Comparison of ENCODE assay signal across 1 cellular context in the genomic region with DNA sequence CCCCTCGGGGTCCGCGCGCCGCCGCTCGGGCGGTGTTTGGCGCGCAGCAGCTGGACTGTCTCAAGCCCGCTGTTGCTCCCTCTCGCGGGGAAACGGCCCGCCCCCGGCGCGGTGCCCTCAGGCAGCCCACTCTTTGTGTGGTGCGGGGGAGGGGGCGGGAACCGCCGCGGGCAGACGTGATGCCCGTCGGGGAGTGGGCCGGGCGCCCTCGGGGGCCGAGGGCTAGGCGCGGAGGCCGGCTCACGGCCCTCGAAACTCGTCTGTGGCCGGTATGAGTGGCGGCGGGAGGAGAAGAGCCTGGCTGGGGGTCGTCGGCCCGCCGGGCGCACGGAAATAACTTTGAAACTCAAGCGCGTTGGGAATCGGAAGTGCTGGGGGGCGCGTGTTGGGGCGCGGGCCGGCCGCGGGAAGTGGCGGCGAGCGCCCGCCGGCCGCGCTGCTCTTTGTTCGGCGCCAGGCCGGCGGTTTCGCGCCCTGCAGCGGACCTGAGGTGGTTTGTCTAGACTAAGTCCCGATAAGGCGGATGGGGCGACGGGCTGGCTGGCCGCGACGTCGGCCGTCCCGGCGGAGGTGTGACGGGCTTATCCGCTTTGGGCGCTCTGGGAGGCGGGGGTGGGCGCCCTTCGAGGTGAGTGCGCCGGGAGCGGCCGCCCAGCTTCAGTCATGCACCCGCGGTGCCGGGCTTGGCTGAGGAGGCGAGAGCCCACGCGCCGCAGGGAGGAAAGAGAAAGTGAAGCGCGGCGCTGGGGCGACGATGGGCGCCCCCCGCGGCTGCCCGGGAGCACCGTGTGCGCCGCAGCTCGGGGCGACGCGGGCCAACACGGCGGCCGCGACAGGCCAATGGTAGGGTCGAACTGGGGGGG.
TF ChIP-seq lines count a peak whose summit lies in the region.

No MANE protein-coding gene starts in this region.

TF ChIP-seq in HepG2, 621 proteins besides CTCF, POLR2A, EP300 and RAD21 (continued from another document and continues in another):
- TF ChIP-seq, protein P1, sequence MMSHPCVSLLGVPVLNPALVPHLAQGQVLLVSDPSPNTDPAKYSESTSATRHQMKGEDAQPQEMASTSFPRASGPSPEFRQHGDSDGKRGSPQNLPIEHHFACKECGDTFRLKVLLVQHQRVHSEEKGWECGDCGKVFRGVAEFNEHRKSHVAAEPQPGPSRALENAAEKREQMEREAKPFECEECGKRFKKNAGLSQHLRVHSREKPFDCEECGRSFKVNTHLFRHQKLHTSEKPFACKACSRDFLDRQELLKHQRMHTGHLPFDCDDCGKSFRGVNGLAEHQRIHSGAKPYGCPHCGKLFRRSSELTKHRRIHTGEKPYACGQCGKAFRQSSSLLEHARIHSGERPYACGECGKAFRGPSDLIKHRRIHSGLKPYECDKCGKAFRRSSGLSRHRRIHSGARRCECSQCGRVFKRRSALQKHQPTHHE (CRISPR knock-in tag; IDR thresholded peaks at IDR 0.05; ENCODE audit: borderline replicate concordance) = 0 out of 2 replicates have a peak, but pooled peaks have one; percentile 60
- no peak for TF ChIP-seq SRSF1 (optimal IDR thresholded peaks at IDR 0.05; ENCODE audit: low read depth, low read length)
- TF ChIP-seq, protein P2, sequence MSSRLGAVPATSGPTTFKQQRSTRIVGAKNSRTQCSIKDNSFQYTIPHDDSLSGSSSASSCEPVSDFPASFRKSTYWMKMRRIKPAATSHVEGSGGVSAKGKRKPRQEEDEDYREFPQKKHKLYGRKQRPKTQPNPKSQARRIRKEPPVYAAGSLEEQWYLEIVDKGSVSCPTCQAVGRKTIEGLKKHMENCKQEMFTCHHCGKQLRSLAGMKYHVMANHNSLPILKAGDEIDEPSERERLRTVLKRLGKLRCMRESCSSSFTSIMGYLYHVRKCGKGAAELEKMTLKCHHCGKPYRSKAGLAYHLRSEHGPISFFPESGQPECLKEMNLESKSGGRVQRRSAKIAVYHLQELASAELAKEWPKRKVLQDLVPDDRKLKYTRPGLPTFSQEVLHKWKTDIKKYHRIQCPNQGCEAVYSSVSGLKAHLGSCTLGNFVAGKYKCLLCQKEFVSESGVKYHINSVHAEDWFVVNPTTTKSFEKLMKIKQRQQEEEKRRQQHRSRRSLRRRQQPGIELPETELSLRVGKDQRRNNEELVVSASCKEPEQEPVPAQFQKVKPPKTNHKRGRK (CRISPR knock-in tag; IDR thresholded peaks at IDR 0.05) = no peak
- TF ChIP-seq EZH2 (conservative IDR thresholded peaks at IDR 0.05; ENCODE audit: low read depth, low read length) = no peak
- TF ChIP-seq ZNF607 (CRISPR knock-in tag; IDR thresholded peaks at IDR 0.05; ENCODE audit: borderline replicate concordance) = no peak
- no peak for TF ChIP-seq ZNF619 (CRISPR knock-in tag; IDR thresholded peaks at IDR 0.05)
- TF ChIP-seq GTF2F1 (IDR thresholded peaks at IDR 0.05; ENCODE audit: low read length) = no peak
- TF ChIP-seq ZNF382 (CRISPR knock-in tag; IDR thresholded peaks at IDR 0.05; ENCODE audit: borderline replicate concordance) = no peak
- TF ChIP-seq ZFP1 (CRISPR knock-in tag; IDR thresholded peaks at IDR 0.05) = no peak
- TF ChIP-seq SSRP1 (CRISPR knock-in tag; IDR thresholded peaks at IDR 0.05) = no peak
- TF ChIP-seq, protein P3, sequence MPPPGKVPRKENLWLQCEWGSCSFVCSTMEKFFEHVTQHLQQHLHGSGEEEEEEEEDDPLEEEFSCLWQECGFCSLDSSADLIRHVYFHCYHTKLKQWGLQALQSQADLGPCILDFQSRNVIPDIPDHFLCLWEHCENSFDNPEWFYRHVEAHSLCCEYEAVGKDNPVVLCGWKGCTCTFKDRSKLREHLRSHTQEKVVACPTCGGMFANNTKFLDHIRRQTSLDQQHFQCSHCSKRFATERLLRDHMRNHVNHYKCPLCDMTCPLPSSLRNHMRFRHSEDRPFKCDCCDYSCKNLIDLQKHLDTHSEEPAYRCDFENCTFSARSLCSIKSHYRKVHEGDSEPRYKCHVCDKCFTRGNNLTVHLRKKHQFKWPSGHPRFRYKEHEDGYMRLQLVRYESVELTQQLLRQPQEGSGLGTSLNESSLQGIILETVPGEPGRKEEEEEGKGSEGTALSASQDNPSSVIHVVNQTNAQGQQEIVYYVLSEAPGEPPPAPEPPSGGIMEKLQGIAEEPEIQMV (CRISPR knock-in tag; IDR thresholded peaks at IDR 0.05; ENCODE audit: low read depth) = no peak
- TF ChIP-seq TBX3 (IDR thresholded peaks at IDR 0.05; ENCODE audit: borderline replicate concordance) = no peak
- no peak for TF ChIP-seq PHF5A (CRISPR knock-in tag; IDR thresholded peaks at IDR 0.05; ENCODE audit: low read depth, unreplicated experiment)
- TF ChIP-seq MTA1 (CRISPR knock-in tag; IDR thresholded peaks at IDR 0.05; ENCODE audit: borderline replicate concordance) = no peak; the same call in 1 of the 2 replicates
- TF ChIP-seq ZNF75D (CRISPR knock-in tag; IDR thresholded peaks at IDR 0.05; ENCODE audit: borderline replicate concordance) = 0 out of 2 replicates have a peak, but pooled peaks have one; percentile 81
- TF ChIP-seq NFYC (CRISPR knock-in tag; IDR thresholded peaks at IDR 0.05) = no peak
- TF ChIP-seq, protein P4, sequence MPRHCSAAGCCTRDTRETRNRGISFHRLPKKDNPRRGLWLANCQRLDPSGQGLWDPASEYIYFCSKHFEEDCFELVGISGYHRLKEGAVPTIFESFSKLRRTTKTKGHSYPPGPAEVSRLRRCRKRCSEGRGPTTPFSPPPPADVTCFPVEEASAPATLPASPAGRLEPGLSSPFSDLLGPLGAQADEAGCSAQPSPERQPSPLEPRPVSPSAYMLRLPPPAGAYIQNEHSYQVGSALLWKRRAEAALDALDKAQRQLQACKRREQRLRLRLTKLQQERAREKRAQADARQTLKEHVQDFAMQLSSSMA (CRISPR knock-in tag; IDR thresholded peaks at IDR 0.05) = no peak
- TF ChIP-seq POLR2AphosphoS5 (IDR thresholded peaks at IDR 0.05; ENCODE audit: low read depth, low read length) = peak; percentile 27; the same call in 1 of the 2 replicates
- TF ChIP-seq ZIK1 (CRISPR knock-in tag; IDR thresholded peaks at IDR 0.05; ENCODE audit: borderline replicate concordance, low read depth) = no peak; the same call in 1 of the 2 replicates
- TF ChIP-seq ZNF672 (CRISPR knock-in tag; IDR thresholded peaks at IDR 0.05) = no peak
- TF ChIP-seq, protein P5, sequence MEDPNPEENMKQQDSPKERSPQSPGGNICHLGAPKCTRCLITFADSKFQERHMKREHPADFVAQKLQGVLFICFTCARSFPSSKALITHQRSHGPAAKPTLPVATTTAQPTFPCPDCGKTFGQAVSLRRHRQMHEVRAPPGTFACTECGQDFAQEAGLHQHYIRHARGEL (CRISPR knock-in tag; IDR thresholded peaks at IDR 0.05) = no peak
- TF ChIP-seq, protein P6, sequence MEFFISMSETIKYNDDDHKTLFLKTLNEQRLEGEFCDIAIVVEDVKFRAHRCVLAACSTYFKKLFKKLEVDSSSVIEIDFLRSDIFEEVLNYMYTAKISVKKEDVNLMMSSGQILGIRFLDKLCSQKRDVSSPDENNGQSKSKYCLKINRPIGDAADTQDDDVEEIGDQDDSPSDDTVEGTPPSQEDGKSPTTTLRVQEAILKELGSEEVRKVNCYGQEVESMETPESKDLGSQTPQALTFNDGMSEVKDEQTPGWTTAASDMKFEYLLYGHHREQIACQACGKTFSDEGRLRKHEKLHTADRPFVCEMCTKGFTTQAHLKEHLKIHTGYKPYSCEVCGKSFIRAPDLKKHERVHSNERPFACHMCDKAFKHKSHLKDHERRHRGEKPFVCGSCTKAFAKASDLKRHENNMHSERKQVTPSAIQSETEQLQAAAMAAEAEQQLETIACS (CRISPR knock-in tag; IDR thresholded peaks at IDR 0.05) = no peak
- TF ChIP-seq CC2D1A (CRISPR knock-in tag; IDR thresholded peaks at IDR 0.05) = no peak
- no peak for TF ChIP-seq IRF2 (CRISPR knock-in tag; IDR thresholded peaks at IDR 0.05)
- TF ChIP-seq GATAD1 (CRISPR knock-in tag; IDR thresholded peaks at IDR 0.05) = no peak
- no peak for TF ChIP-seq ATM (IDR thresholded peaks at IDR 0.05; ENCODE audit: borderline replicate concordance)
- no peak for TF ChIP-seq FOXJ3 (CRISPR knock-in tag; IDR thresholded peaks at IDR 0.05; ENCODE audit: borderline replicate concordance)
- TF ChIP-seq ZNF274 (CRISPR knock-in tag; IDR thresholded peaks at IDR 0.05) = no peak; the same call in 1 of the 2 replicates
- TF ChIP-seq JUN (CRISPR knock-in tag; IDR thresholded peaks at IDR 0.05) = no peak
- TF ChIP-seq, protein P7, sequence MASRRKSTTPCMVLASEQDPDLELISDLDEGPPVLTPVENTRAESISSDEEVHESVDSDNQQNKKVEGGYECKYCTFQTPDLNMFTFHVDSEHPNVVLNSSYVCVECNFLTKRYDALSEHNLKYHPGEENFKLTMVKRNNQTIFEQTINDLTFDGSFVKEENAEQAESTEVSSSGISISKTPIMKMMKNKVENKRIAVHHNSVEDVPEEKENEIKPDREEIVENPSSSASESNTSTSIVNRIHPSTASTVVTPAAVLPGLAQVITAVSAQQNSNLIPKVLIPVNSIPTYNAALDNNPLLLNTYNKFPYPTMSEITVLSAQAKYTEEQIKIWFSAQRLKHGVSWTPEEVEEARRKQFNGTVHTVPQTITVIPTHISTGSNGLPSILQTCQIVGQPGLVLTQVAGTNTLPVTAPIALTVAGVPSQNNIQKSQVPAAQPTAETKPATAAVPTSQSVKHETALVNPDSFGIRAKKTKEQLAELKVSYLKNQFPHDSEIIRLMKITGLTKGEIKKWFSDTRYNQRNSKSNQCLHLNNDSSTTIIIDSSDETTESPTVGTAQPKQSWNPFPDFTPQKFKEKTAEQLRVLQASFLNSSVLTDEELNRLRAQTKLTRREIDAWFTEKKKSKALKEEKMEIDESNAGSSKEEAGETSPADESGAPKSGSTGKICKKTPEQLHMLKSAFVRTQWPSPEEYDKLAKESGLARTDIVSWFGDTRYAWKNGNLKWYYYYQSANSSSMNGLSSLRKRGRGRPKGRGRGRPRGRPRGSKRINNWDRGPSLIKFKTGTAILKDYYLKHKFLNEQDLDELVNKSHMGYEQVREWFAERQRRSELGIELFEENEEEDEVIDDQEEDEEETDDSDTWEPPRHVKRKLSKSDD (CRISPR knock-in tag; IDR thresholded peaks at IDR 0.05; ENCODE audit: low read depth) = 0 out of 2 replicates have a peak, but pooled peaks have one; percentile 34
- TF ChIP-seq ATF7 (IDR thresholded peaks at IDR 0.05) = no peak
- no peak for TF ChIP-seq ATF7 (CRISPR knock-in tag; IDR thresholded peaks at IDR 0.05)
- TF ChIP-seq, protein P8, sequence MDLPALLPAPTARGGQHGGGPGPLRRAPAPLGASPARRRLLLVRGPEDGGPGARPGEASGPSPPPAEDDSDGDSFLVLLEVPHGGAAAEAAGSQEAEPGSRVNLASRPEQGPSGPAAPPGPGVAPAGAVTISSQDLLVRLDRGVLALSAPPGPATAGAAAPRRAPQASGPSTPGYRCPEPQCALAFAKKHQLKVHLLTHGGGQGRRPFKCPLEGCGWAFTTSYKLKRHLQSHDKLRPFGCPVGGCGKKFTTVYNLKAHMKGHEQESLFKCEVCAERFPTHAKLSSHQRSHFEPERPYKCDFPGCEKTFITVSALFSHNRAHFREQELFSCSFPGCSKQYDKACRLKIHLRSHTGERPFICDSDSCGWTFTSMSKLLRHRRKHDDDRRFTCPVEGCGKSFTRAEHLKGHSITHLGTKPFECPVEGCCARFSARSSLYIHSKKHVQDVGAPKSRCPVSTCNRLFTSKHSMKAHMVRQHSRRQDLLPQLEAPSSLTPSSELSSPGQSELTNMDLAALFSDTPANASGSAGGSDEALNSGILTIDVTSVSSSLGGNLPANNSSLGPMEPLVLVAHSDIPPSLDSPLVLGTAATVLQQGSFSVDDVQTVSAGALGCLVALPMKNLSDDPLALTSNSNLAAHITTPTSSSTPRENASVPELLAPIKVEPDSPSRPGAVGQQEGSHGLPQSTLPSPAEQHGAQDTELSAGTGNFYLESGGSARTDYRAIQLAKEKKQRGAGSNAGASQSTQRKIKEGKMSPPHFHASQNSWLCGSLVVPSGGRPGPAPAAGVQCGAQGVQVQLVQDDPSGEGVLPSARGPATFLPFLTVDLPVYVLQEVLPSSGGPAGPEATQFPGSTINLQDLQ (CRISPR knock-in tag; IDR thresholded peaks at IDR 0.05) = no peak
- TF ChIP-seq, protein P9, sequence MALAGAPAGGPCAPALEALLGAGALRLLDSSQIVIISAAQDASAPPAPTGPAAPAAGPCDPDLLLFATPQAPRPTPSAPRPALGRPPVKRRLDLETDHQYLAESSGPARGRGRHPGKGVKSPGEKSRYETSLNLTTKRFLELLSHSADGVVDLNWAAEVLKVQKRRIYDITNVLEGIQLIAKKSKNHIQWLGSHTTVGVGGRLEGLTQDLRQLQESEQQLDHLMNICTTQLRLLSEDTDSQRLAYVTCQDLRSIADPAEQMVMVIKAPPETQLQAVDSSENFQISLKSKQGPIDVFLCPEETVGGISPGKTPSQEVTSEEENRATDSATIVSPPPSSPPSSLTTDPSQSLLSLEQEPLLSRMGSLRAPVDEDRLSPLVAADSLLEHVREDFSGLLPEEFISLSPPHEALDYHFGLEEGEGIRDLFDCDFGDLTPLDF (CRISPR knock-in tag; IDR thresholded peaks at IDR 0.05) = no peak
- TF ChIP-seq RBM22 (optimal IDR thresholded peaks at IDR 0.05; ENCODE audit: low read length) = peak; percentile 63
- TF ChIP-seq ZNF34 (CRISPR knock-in tag; IDR thresholded peaks at IDR 0.05; ENCODE audit: borderline replicate concordance) = no peak
- TF ChIP-seq, protein P10, sequence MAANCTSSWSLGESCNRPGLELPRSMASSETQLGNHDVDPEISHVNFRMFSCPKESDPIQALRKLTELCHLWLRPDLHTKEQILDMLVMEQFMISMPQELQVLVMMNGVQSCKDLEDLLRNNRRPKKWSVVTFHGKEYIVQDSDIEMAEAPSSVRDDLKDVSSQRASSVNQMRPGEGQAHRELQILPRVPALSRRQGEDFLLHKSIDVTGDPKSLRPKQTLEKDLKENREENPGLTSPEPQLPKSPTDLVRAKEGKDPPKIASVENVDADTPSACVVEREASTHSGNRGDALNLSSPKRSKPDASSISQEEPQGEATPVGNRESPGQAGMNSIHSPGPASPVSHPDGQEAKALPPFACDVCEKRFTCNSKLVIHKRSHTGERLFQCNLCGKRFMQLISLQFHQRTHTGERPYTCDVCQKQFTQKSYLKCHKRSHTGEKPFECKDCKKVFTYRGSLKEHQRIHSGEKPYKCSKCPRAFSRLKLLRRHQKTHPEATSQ (CRISPR knock-in tag; IDR thresholded peaks at IDR 0.05; ENCODE audit: borderline replicate concordance) = no peak; the same call in 1 of the 2 replicates
